17 cellular contexts compared by ENCODE assay signal in the genomic region with DNA sequence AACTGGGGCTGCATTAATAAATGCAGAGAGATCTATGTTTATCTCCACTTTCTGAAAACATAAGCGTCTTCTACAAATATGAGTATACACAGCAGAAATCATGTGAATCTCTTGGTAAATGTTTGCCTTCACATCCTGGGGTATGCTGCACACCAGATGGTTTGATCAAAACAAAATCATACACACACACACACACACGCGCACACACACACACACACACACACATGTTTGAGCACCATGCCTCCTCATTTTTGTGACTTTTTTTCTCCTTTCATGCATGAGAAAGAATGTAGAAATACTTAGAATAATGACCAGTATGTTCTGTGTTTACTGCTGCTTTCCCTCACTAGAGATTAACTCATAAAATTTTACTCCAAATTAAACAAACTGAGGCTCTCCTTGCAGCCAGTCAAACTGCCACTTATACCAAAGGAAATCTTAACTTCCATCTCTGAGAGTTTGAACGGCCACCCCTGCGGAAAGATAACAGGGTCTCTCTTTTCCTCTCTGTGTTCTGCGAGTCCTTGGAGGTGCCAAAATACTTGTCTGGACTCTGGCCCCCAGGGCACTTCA.
DNase-seq lines count a peak whose midpoint lies in the region; ATAC-seq and TF ChIP-seq lines count a peak whose summit lies in the region.
"Had no signal": no experiment of that assay in that cellular context is flagged by ENCODE, and none has a peak within 500 bp of the region (broad histone marks: within the 10 kb centered on the region; RNA-seq: fewer than 3 reads in every experiment).

No MANE protein-coding gene starts in this region.

- no peak overlapping the region for H2AFZ ChIP-seq in SK-N-SH (ENCODE audit: low read depth)
- H2AFZ ChIP-seq: PC-9 had no signal

- 53% methylated on average over 6 of the region's 6 CpGs for WGBS in SK-N-SH (ENCODE audit: low lambda C conversion rate)

- CTCF ChIA-PET in SK-N-SH (lab: Yijun Ruan, JAX) = interaction anchor here (1.4 kb wide), 1 partner anchor 9 kb away, joined by 3 read pairs; no protein-coding TSS in a partner anchor

- POLR2A ChIA-PET in SK-N-SH (lab: Yijun Ruan, JAX) = no interaction called here

- no peaks in the 10 kb centered on the region for H3K9me2 ChIP-seq in SK-N-SH

- no peaks in the 10 kb centered on the region for H3K79me2 ChIP-seq in SK-N-SH (ENCODE audit: insufficient read depth)

- H3K4me2 ChIP-seq in SK-N-SH = no peak overlapping the region
- H3K4me2 ChIP-seq: BLaER1 treated with 17β-estradiol and CSF1 and Interleukin-3, amounts not matched to agents 10 nM and 100 nM; PC-9 had no signal

- no peaks in the 10 kb centered on the region for H3K36me3 ChIP-seq in muscle layer of colon (ENCODE audit: insufficient read depth, low read length)
- H3K36me3 ChIP-seq in SK-N-SH (replicated peaks in 1 of 2; ENCODE audit: control insufficient read depth in 1 of 2, insufficient read depth in 2 of 2, low read length in 1 of 2) = no peaks in the 10 kb centered on the region
- H3K36me3 ChIP-seq: BLaER1 treated with 17β-estradiol and CSF1 and Interleukin-3, amounts not matched to agents 10 nM and 100 nM; gastroesophageal sphincter; lower lobe of right lung; right lobe of liver had no signal

- DNase-seq in NCI-H1694 (lab: John Stamatoyannopoulos, UW) = peak; percentile 69
- DNase-seq in caudate nucleus (lab: John Stamatoyannopoulos, UW) = no peak
- no peak for DNase-seq in ACHN
- DNase-seq in SK-N-SH = no peak
- DNase-seq: activated CD4-positive, alpha-beta memory T cell treated with anti-CD3 and anti-CD28 coated beads, Interleukin-2, amount 10 ng/mL, durations not matched to agents 7 days and 5 days; activated T-cell treated with anti-CD3 and anti-CD28 coated beads, Interleukin-2, amount 50 U/mL, for 72 hours; HCEC 1CT; lower lobe of right lung; NCI-H2029 treated with DMSO at 0.1 percent for 48 hours; PC-9; right lobe of liver had no signal

- H3K27ac ChIP-seq in caudate nucleus (ENCODE audit: low read depth, low read length) = peak overlapping the region; percentile 99
- peak overlapping the region; percentile 67 for H3K27ac ChIP-seq in muscle layer of colon (ENCODE audit: low read depth, low read length)
- H3K27ac ChIP-seq in temporal lobe (ENCODE audit: low read depth, low read length) = peak overlapping the region; percentile 93
- H3K27ac ChIP-seq in SK-N-SH (ENCODE audit: low read depth in 2 of 2, low read length in 1 of 2) = no peak overlapping the region
- H3K27ac ChIP-seq: BLaER1 treated with 17β-estradiol and CSF1 and Interleukin-3, amounts not matched to agents 10 nM and 100 nM; gastroesophageal sphincter; lower lobe of right lung; PC-9; right lobe of liver had no signal

- H3K4me3 ChIP-seq in muscle layer of colon (ENCODE audit: low read depth in 1 of 2, low read length in 2 of 2) = peak overlapping the region in 1 of 2 donors; percentile 5
- H3K4me3 ChIP-seq in SK-N-SH (ENCODE audit: low read depth in 2 of 2, low read length in 1 of 2) = no peak overlapping the region
- H3K4me3 ChIP-seq: BLaER1 treated with 17β-estradiol and CSF1 and Interleukin-3, amounts not matched to agents 10 nM and 100 nM; gastroesophageal sphincter; lower lobe of right lung; PC-9; right lobe of liver had no signal

- no peaks in the 10 kb centered on the region for H4K20me1 ChIP-seq in SK-N-SH (ENCODE audit: insufficient read depth)
- H4K20me1 ChIP-seq: BLaER1 treated with 17β-estradiol and CSF1 and Interleukin-3, amounts not matched to agents 10 nM and 100 nM had no signal

- no peak for TF ChIP-seq RAD21 in SK-N-SH (IDR thresholded peaks at IDR 0.05; ENCODE audit: low read length)

- no peaks in the 10 kb centered on the region for H3K27me3 ChIP-seq in muscle layer of colon (ENCODE audit: control insufficient read depth in 1 of 2, insufficient read depth in 2 of 2, low read length in 2 of 2)
- no peaks in the 10 kb centered on the region for H3K27me3 ChIP-seq in SK-N-SH (ENCODE audit: insufficient read depth)
- H3K27me3 ChIP-seq: BLaER1 treated with 17β-estradiol and CSF1 and Interleukin-3, amounts not matched to agents 10 nM and 100 nM; gastroesophageal sphincter; right lobe of liver had no signal

- H3K9me3 ChIP-seq in muscle layer of colon (ENCODE audit: low read length) (no peaks in the 10 kb centered on the region), SK-N-SH (no peaks in the 10 kb centered on the region)
- H3K9me3 ChIP-seq: gastroesophageal sphincter, lower lobe of right lung, right lobe of liver had no signal

- no peak for TF ChIP-seq CTCF in SK-N-SH (IDR thresholded peaks at IDR 0.05)

- ATAC-seq in HG03095 (IDR thresholded peaks at IDR 0.05; ENCODE audit: unreplicated experiment) = no peak
- ATAC-seq: activated T-cell treated with anti-CD3 and anti-CD28 coated beads, Interleukin-2, amount 50 U/mL, for 72 hours; gastroesophageal sphincter; lower lobe of right lung; natural killer cell treated with Interleukin-12 subunit alpha and Interleukin-12 subunit beta and Interleukin-15 and Interleukin-18, amount 100 ng/mL, for 72 hours; right lobe of liver had no signal

- no peak overlapping the region for H3K9ac ChIP-seq in muscle layer of colon (ENCODE audit: low read length)
- no peak overlapping the region for H3K9ac ChIP-seq in SK-N-SH
- H3K9ac ChIP-seq: BLaER1 treated with 17β-estradiol and CSF1 and Interleukin-3, amounts not matched to agents 10 nM and 100 nM had no signal

- H3F3A ChIP-seq in SK-N-SH (replicated peaks; ENCODE audit: insufficient read depth) = no peaks in the 10 kb centered on the region

- in situ Hi-C loops in ACHN (cut with HindIII; ENCODE audit: low pct_ligation_motif_present, low pct_unique_long_range_greater_than_20kb, low sequenced_read_pairs) = no loop called here

- H3K4me1 ChIP-seq in muscle layer of colon (ENCODE audit: insufficient read depth, low read length) (peaks cover 33% of the 10 kb centered on the region), SK-N-SH (ENCODE audit: control insufficient read depth in 1 of 2, insufficient read depth in 2 of 2, low read depth in 1 of 2, low read length in 1 of 2) (peaks cover 0 to 3% of the 10 kb centered on the region in 2 experiments; a peak in 1 of 4 replicates)
- H3K4me1 ChIP-seq: BLaER1 treated with 17β-estradiol and CSF1 and Interleukin-3, amounts not matched to agents 10 nM and 100 nM; lower lobe of right lung; right lobe of liver had no signal

- no peak for TF ChIP-seq EP300 in SK-N-SH (IDR thresholded peaks at IDR 0.05; ENCODE audit: borderline replicate concordance in 1 of 2, low read depth in 1 of 2, low read length in 1 of 2)

TF ChIP-seq in SK-N-SH, 30 proteins besides CTCF, POLR2A, EP300 and RAD21 (continues in another document):
- TF ChIP-seq MEF2A (IDR thresholded peaks at IDR 0.05; ENCODE audit: borderline replicate concordance, low read depth) = no peak
- no peak for TF ChIP-seq EZH2phosphoT487 (IDR thresholded peaks at IDR 0.05; ENCODE audit: borderline replicate concordance, low read depth)
- TF ChIP-seq JUND (IDR thresholded peaks at IDR 0.05) = no peak
- no peak for TF ChIP-seq FOXJ3 (CRISPR knock-in tag; IDR thresholded peaks at IDR 0.05)
- TF ChIP-seq ELF1 (IDR thresholded peaks at IDR 0.05) = no peak
- TF ChIP-seq, protein P1, sequence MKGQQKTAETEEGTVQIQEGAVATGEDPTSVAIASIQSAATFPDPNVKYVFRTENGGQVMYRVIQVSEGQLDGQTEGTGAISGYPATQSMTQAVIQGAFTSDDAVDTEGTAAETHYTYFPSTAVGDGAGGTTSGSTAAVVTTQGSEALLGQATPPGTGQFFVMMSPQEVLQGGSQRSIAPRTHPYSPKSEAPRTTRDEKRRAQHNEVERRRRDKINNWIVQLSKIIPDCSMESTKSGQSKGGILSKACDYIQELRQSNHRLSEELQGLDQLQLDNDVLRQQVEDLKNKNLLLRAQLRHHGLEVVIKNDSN (IDR thresholded peaks at IDR 0.05; ENCODE audit: borderline replicate concordance, low read depth) = no peak
- TF ChIP-seq NFIC (IDR thresholded peaks at IDR 0.05; ENCODE audit: borderline replicate concordance) = no peak
- no peak for TF ChIP-seq SIN3A (IDR thresholded peaks at IDR 0.05; ENCODE audit: borderline replicate concordance, low read depth, low read length)
- no peak for TF ChIP-seq FOSL2 (IDR thresholded peaks at IDR 0.05; ENCODE audit: borderline replicate concordance, low read depth)
- TF ChIP-seq GATA2 (CRISPR knock-in tag; IDR thresholded peaks at IDR 0.05) = no peak
- TF ChIP-seq, protein P2, sequence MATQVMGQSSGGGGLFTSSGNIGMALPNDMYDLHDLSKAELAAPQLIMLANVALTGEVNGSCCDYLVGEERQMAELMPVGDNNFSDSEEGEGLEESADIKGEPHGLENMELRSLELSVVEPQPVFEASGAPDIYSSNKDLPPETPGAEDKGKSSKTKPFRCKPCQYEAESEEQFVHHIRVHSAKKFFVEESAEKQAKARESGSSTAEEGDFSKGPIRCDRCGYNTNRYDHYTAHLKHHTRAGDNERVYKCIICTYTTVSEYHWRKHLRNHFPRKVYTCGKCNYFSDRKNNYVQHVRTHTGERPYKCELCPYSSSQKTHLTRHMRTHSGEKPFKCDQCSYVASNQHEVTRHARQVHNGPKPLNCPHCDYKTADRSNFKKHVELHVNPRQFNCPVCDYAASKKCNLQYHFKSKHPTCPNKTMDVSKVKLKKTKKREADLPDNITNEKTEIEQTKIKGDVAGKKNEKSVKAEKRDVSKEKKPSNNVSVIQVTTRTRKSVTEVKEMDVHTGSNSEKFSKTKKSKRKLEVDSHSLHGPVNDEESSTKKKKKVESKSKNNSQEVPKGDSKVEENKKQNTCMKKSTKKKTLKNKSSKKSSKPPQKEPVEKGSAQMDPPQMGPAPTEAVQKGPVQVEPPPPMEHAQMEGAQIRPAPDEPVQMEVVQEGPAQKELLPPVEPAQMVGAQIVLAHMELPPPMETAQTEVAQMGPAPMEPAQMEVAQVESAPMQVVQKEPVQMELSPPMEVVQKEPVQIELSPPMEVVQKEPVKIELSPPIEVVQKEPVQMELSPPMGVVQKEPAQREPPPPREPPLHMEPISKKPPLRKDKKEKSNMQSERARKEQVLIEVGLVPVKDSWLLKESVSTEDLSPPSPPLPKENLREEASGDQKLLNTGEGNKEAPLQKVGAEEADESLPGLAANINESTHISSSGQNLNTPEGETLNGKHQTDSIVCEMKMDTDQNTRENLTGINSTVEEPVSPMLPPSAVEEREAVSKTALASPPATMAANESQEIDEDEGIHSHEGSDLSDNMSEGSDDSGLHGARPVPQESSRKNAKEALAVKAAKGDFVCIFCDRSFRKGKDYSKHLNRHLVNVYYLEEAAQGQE (IDR thresholded peaks at IDR 0.05; ENCODE audit: low read depth, low read length) = no peak
- no peak for TF ChIP-seq FOXM1 (IDR thresholded peaks at IDR 0.05; ENCODE audit: low read depth)
- no peak for TF ChIP-seq RCOR1 (IDR thresholded peaks at IDR 0.05; ENCODE audit: low read length)
- TF ChIP-seq, protein P3, sequence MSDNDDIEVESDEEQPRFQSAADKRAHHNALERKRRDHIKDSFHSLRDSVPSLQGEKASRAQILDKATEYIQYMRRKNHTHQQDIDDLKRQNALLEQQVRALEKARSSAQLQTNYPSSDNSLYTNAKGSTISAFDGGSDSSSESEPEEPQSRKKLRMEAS (IDR thresholded peaks at IDR 0.05; ENCODE audit: low read depth) = no peak
- TF ChIP-seq TEAD4 (IDR thresholded peaks at IDR 0.05; ENCODE audit: borderline replicate concordance, insufficient read depth) = no peak

Comparison
In these comparisons a context has a peak if more than half of its experiments do, and no peak if none do; other contexts are left out.
1. H3K27ac ChIP-seq: peak in caudate nucleus (single experiment), muscle layer of colon (single experiment) and temporal lobe (single experiment); none in SK-N-SH (0 of 2).